In genomic region chr7:4123823-4124222, GRCh38 we compare ENCODE assay signal across 17 cellular contexts.
DNase-seq lines count a peak whose midpoint lies in the region; ATAC-seq, FAIRE-seq and TF ChIP-seq lines count a peak whose summit lies in the region.
"Had no signal": no experiment of that assay in that cellular context is flagged by ENCODE, and none has a peak within 500 bp of the region (broad histone marks: within the 10 kb centered on the region; RNA-seq: fewer than 3 reads in every experiment).

No MANE protein-coding gene starts in this region.

- H3K4me3 ChIP-seq in astrocyte (ENCODE audit: insufficient read depth, low read depth, low read length): no peak overlapping the region
- H3K4me3 ChIP-seq in kidney epithelial cell (ENCODE audit: low read depth, low read length): no peak overlapping the region
- H3K4me3 ChIP-seq: A549, ovary had no signal

- no peaks in the 10 kb centered on the region for H3K79me2 ChIP-seq in astrocyte (ENCODE audit: insufficient read depth, low read length)

- peaks cover 29% of the 10 kb centered on the region for H3K27me3 Mint-ChIP-seq in stimulated activated naive CD8-positive, alpha-beta T cell treated with anti-CD3 and anti-CD28 coated beads, Interleukin-15, amount 100 ng/mL, for 72 hours
- H3K27me3 Mint-ChIP-seq in astrocyte (ENCODE audit: low read depth, unreplicated experiment): peaks cover 28% of the 10 kb centered on the region
- H3K27me3 Mint-ChIP-seq in activated CD4-positive, alpha-beta memory T cell treated with anti-CD3 and anti-CD28 coated beads, Interleukin-2, amount 10 ng/mL, durations not matched to agents 7 days and 5 days: no peaks in the 10 kb centered on the region

- H3K27me3 ChIP-seq in astrocyte (ENCODE audit: insufficient read depth, low read length): no peaks in the 10 kb centered on the region
- H3K27me3 ChIP-seq in kidney epithelial cell (ENCODE audit: control insufficient read depth, insufficient read depth, low read length): no peaks in the 10 kb centered on the region
- H3K27me3 ChIP-seq: ovary had no signal

- H4K20me1 ChIP-seq in astrocyte (ENCODE audit: insufficient read depth, low read length): no peaks in the 10 kb centered on the region

- no peak overlapping the region for H2AFZ ChIP-seq in astrocyte (ENCODE audit: low read depth, low read length)

- H3K4me3 Mint-ChIP-seq in stimulated activated naive CD8-positive, alpha-beta T cell treated with anti-CD3 and anti-CD28 coated beads, Interleukin-15, amount 100 ng/mL, for 72 hours: no peak overlapping the region
- no peak overlapping the region for H3K4me3 Mint-ChIP-seq in astrocyte (ENCODE audit: unreplicated experiment)
- no peak overlapping the region for H3K4me3 Mint-ChIP-seq in activated CD4-positive, alpha-beta memory T cell treated with anti-CD3 and anti-CD28 coated beads, Interleukin-2, amount 10 ng/mL, durations not matched to agents 7 days and 5 days
- H3K4me3 Mint-ChIP-seq: CD8-positive, alpha-beta T cell; T-helper 1 cell treated with Interleukin-12 subunit alpha and Interleukin-12 subunit beta and Interleukin-4 antibody, amounts not matched to agents 30 μg/mL and 1 μg/mL, for 36 hours had no signal

- no peaks in the 10 kb centered on the region for H3K4me1 Mint-ChIP-seq in stimulated activated naive CD8-positive, alpha-beta T cell treated with anti-CD3 and anti-CD28 coated beads, Interleukin-15, amount 100 ng/mL, for 72 hours
- H3K4me1 Mint-ChIP-seq in astrocyte (ENCODE audit: low read depth, unreplicated experiment): peaks cover 4% of the 10 kb centered on the region
- no peaks in the 10 kb centered on the region for H3K4me1 Mint-ChIP-seq in activated CD4-positive, alpha-beta memory T cell treated with anti-CD3 and anti-CD28 coated beads, Interleukin-2, amount 10 ng/mL, durations not matched to agents 7 days and 5 days

- H3K9me3 Mint-ChIP-seq in stimulated activated naive CD8-positive, alpha-beta T cell treated with anti-CD3 and anti-CD28 coated beads, Interleukin-15, amount 100 ng/mL, for 72 hours: peaks cover 21 to 49% of the 10 kb centered on the region in 2 donors
- peaks cover 18% of the 10 kb centered on the region for H3K9me3 Mint-ChIP-seq in astrocyte (ENCODE audit: unreplicated experiment)
- H3K9me3 Mint-ChIP-seq in activated CD4-positive, alpha-beta memory T cell treated with anti-CD3 and anti-CD28 coated beads, Interleukin-2, amount 10 ng/mL, durations not matched to agents 7 days and 5 days: peaks cover 9% of the 10 kb centered on the region

- peaks cover 3% of the 10 kb centered on the region for H3K4me1 ChIP-seq in astrocyte (ENCODE audit: insufficient read depth, low read length)
- H3K4me1 ChIP-seq: A549 had no signal

- H3K27ac ChIP-seq in astrocyte (ENCODE audit: low read depth, low read length): no peak overlapping the region
- H3K27ac ChIP-seq: A549, ovary had no signal

- peaks cover 3% of the 10 kb centered on the region for H3K36me3 Mint-ChIP-seq in astrocyte (ENCODE audit: low read depth, unreplicated experiment)
- no peaks in the 10 kb centered on the region for H3K36me3 Mint-ChIP-seq in activated CD4-positive, alpha-beta memory T cell treated with anti-CD3 and anti-CD28 coated beads, Interleukin-2, amount 10 ng/mL, durations not matched to agents 7 days and 5 days (ENCODE audit: low read depth)
- H3K36me3 Mint-ChIP-seq: CD8-positive, alpha-beta T cell had no signal

- no peak for FAIRE-seq in astrocyte (lab: Jason Lieb, UNC)
- FAIRE-seq: A549, keratinocyte had no signal

- CTCF ChIA-PET in GM10248 (lab: Yijun Ruan, JAX): interaction anchor here (1.1 kb wide), 1 partner anchor 14 kb away, joined by 3 read pairs; no protein-coding TSS in a partner anchor
- CTCF ChIA-PET in activated CD4-positive, alpha-beta memory T cell treated with anti-CD3 and anti-CD28 coated beads, Interleukin-2, amount 10 ng/mL, durations not matched to agents 7 days and 5 days (lab: Charles Lee): no interaction called here

- POLR2A ChIA-PET in GM10248 (lab: Yijun Ruan, JAX): no interaction called here
- POLR2A ChIA-PET in activated CD4-positive, alpha-beta memory T cell treated with anti-CD3 and anti-CD28 coated beads, Interleukin-2, amount 10 ng/mL, durations not matched to agents 7 days and 5 days (lab: Charles Lee): no interaction called here

- TF ChIP-seq CTCF in astrocyte (IDR thresholded peaks at IDR 0.05; ENCODE audit: insufficient read depth, low read depth, low read length): no peak
- TF ChIP-seq CTCF in kidney epithelial cell (IDR thresholded peaks at IDR 0.05; ENCODE audit: insufficient read depth, low read length, poor library complexity, severe bottlenecking): no peak
- TF ChIP-seq CTCF in GM10248 (IDR thresholded peaks at IDR 0.05; ENCODE audit: control extremely low read depth, extremely low read depth, low read depth, missing control alignments): no peak

- ATAC-seq in stimulated activated naive CD8-positive, alpha-beta T cell treated with anti-CD3 and anti-CD28 coated beads, Interleukin-15, amount 100 ng/mL, for 72 hours: peak; percentile 61
- ATAC-seq in stimulated activated naive CD8-positive, alpha-beta T cell treated with anti-CD3 and anti-CD28 coated beads, Interleukin-15, Interleukin-2, amounts not matched to agents 100 U/mL and 50 U/mL, for 24 hours: no peak
- ATAC-seq in HG02970 (IDR thresholded peaks at IDR 0.05; ENCODE audit: low FRiP score, unreplicated experiment): no peak
- ATAC-seq: A549; CD8-positive, alpha-beta T cell had no signal

- H3K36me3 ChIP-seq in astrocyte (ENCODE audit: insufficient read depth, low read length): no peaks in the 10 kb centered on the region
- H3K36me3 ChIP-seq in kidney epithelial cell (ENCODE audit: control insufficient read depth, insufficient read depth, low read length): no peaks in the 10 kb centered on the region
- H3K36me3 ChIP-seq: ovary had no signal

- no peak overlapping the region for H3K4me2 ChIP-seq in astrocyte (ENCODE audit: low read length)
- H3K4me2 ChIP-seq: A549 had no signal

- no peak for DNase-seq in stimulated activated naive CD8-positive, alpha-beta T cell treated with anti-CD3 and anti-CD28 coated beads, Interleukin-15, amount 100 ng/mL, for 72 hours
- no peak for DNase-seq in stimulated activated naive CD8-positive, alpha-beta T cell treated with anti-CD3 and anti-CD28 coated beads, Interleukin-15, Interleukin-2, amounts not matched to agents 100 U/mL and 50 U/mL, for 24 hours
- peak; percentile 18 for DNase-seq in astrocyte (ENCODE audit: low read depth)
- peak; percentile 65 for DNase-seq in kidney epithelial cell (ENCODE audit: low read depth)
- DNase-seq in activated T-cell treated with anti-CD3 and anti-CD28 coated beads, Interleukin-2, amount 50 U/mL, for 48 hours: no peak
- DNase-seq in GM10248 (ENCODE audit: extremely low spot score): no peak
- DNase-seq in activated CD4-positive, alpha-beta memory T cell treated with anti-CD3 and anti-CD28 coated beads, Interleukin-2, amount 10 ng/mL, durations not matched to agents 7 days and 5 days: no peak
- DNase-seq: activated CD4-positive, alpha-beta T cell treated with anti-CD3 and anti-CD28 coated beads for 1 hour; CD8-positive, alpha-beta T cell; glutamatergic neuron; NCI-H82; ovary; stimulated activated CD4-positive, alpha-beta T cell treated with anti-CD3 and anti-CD28 coated beads, Interleukin-12 subunit alpha, Interleukin-12 subunit beta, amount 100 ng/mL, for 4 hours had no signal

- H3K9me3 ChIP-seq in astrocyte (ENCODE audit: insufficient read depth, low read depth, low read length): peaks cover 2% of the 10 kb centered on the region
- H3K9me3 ChIP-seq: ovary had no signal

- no peak overlapping the region for H3K9ac ChIP-seq in astrocyte (ENCODE audit: low read length)

- no peak overlapping the region for H3K27ac Mint-ChIP-seq in stimulated activated naive CD8-positive, alpha-beta T cell treated with anti-CD3 and anti-CD28 coated beads, Interleukin-15, amount 100 ng/mL, for 72 hours
- H3K27ac Mint-ChIP-seq in astrocyte (ENCODE audit: unreplicated experiment): peak overlapping the region; percentile 55
- no peak overlapping the region for H3K27ac Mint-ChIP-seq in activated CD4-positive, alpha-beta memory T cell treated with anti-CD3 and anti-CD28 coated beads, Interleukin-2, amount 10 ng/mL, durations not matched to agents 7 days and 5 days
- H3K27ac Mint-ChIP-seq: CD8-positive, alpha-beta T cell; T-helper 1 cell treated with Interleukin-12 subunit alpha and Interleukin-12 subunit beta and Interleukin-4 antibody, amounts not matched to agents 30 μg/mL and 1 μg/mL, for 36 hours had no signal

Comparison
In these comparisons a context has a peak if more than half of its experiments do, and no peak if none do; other contexts are left out.
1. DNase-seq: peak in astrocyte (single experiment) and kidney epithelial cell (single experiment); none in stimulated activated naive CD8-positive, alpha-beta T cell treated with anti-CD3 and anti-CD28 coated beads, Interleukin-15, amount 100 ng/mL, for 72 hours (0 of 2), stimulated activated naive CD8-positive, alpha-beta T cell treated with anti-CD3 and anti-CD28 coated beads, Interleukin-15, Interleukin-2, amounts not matched to agents 100 U/mL and 50 U/mL, for 24 hours (single experiment), activated T-cell treated with anti-CD3 and anti-CD28 coated beads, Interleukin-2, amount 50 U/mL, for 48 hours (0 of 2), GM10248 (single experiment) and activated CD4-positive, alpha-beta memory T cell treated with anti-CD3 and anti-CD28 coated beads, Interleukin-2, amount 10 ng/mL, durations not matched to agents 7 days and 5 days (single experiment).